Comparison of ENCODE assay signal across 8 cellular contexts in the genomic region with DNA sequence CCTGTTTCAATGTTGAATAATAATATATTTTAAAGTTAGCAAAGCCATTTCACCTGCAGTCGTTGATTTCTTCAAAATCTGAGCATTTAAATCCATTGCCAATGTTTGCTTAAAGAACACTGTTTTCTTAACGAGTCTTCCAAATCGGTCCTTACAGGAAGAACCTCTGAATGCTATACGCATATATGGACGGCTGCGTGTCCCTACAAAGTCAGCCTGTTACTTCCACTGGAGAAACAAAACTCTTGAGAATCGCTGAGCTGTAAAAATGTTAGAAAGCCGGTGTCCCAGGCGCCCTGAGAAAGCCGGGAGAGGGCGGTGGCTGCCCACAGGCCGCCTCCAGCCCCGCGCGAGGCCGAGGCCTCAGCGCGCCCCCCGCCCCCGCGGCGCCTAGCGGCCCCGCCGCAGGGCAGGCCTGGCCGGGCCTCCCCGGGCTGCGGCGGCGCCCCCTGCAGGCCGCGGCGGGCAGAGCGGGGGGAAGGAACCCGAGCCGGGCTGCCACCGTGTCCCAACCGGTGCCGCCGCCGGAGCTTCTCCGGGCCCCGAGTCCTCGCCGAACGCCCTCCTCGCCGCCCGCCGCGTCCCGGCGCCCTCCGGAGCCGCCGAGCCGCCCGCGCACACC. TPM values are rescaled to one million over a fixed set of nuclear protein-coding genes. Genes with fewer than 3 reads are reported as not detected.
DNase-seq lines count a peak whose midpoint lies in the region; ATAC-seq, FAIRE-seq and TF ChIP-seq lines count a peak whose summit lies in the region.

A gene with protein sequence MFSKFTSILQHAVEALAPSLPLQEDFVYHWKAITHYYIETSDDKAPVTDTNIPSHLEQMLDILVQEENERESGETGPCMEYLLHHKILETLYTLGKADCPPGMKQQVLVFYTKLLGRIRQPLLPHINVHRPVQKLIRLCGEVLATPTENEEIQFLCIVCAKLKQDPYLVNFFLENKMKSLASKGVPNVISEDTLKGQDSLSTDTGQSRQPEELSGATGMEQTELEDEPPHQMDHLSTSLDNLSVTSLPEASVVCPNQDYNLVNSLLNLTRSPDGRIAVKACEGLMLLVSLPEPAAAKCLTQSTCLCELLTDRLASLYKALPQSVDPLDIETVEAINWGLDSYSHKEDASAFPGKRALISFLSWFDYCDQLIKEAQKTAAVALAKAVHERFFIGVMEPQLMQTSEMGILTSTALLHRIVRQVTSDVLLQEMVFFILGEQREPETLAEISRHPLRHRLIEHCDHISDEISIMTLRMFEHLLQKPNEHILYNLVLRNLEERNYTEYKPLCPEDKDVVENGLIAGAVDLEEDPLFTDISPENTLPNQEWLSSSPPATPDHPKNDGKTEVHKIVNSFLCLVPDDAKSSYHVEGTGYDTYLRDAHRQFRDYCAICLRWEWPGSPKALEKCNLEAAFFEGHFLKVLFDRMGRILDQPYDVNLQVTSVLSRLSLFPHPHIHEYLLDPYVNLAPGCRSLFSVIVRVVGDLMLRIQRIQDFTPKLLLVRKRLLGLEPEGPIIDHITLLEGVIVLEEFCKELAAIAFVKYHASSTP (plus strand): TSS at position 488 of the 622 bp plus-strand sequence. CDS start 299 bp downstream, outside the sequence.

- H3K4me3 ChIP-seq in adrenal gland, result peak within 1 kb of the TSS; percentile 84 to 96 (median 86)
- H3K4me3 ChIP-seq in left ventricle myocardium inferior, result peak within 1 kb of the TSS; percentile 85
- H3K4me3 ChIP-seq in psoas muscle, result peak within 1 kb of the TSS; percentile 93

- peak; percentile 83 for TF ChIP-seq CTCF in GM10266 (IDR thresholded peaks at IDR 0.05; ENCODE audit: control insufficient read depth, insufficient read depth, low read depth, missing control alignments)
- TF ChIP-seq CTCF in adrenal gland (IDR thresholded peaks at IDR 0.05), result peak in 3 of 6 experiments; percentile 64 to 91 (median 77)
- TF ChIP-seq CTCF in left ventricle myocardium inferior (IDR thresholded peaks at IDR 0.05; ENCODE audit: borderline replicate concordance), result peak; percentile 73
- peak; percentile 83 for TF ChIP-seq CTCF in psoas muscle (IDR thresholded peaks at IDR 0.05)

- DNase-seq in GM10266 (ENCODE audit: extremely low spot score) (peak; percentile 92), GOT3 (lab: John Stamatoyannopoulos, UW) (peak; percentile 42), LHCN-M2 (ENCODE audit: low read depth) (peak; percentile 71), adrenal gland (peak; percentile 71 to 88 (median 75)), left ventricle myocardium inferior (peak; percentile 82), psoas muscle (peak; percentile 87 to 90), urothelium cell line (ENCODE audit: low spot score) (peak; percentile 90)

- intact Hi-C loops in T-helper 1 cell treated with Interleukin-12 subunit alpha and Interleukin-12 subunit beta and Interleukin-4 antibody, amounts not matched to agents 30 ng/mL and 1 ng/mL, for 36 hours (cut with micrococcal nuclease), result loop anchor here (1.0 to 10.0 kb wide), 9 partner anchors 10 to 1139 kb away; a partner anchor contains a TSS
- intact Hi-C loops in adrenal gland (cut with DNase I) (no loop called here), left ventricle myocardium inferior (cut with micrococcal nuclease) (loop anchor here (5.0 kb wide), 1 partner anchor 519 kb away; no protein-coding TSS in a partner anchor), psoas muscle (cut with DNase I) (loop anchor here in 1 of 2 donors (10.0 kb wide), 1 partner anchor 113 kb away; a partner anchor contains a TSS)

- FAIRE-seq in urothelium cell line (lab: Jason Lieb, UNC), result no peak

- 3 to 12% (median 5%) methylated on average over 9 to 59 of the region's 59 CpGs for WGBS in adrenal gland, 4 donors
- WGBS in psoas muscle, 3 donors, result 2 to 3% (median 2%) methylated on average over 39 to 59 of the region's 59 CpGs

- H3K27ac ChIP-seq in adrenal gland, result peak within 1 kb of the TSS; percentile 86 to 97 (median 96)
- peak within 1 kb of the TSS; percentile 97 for H3K27ac ChIP-seq in left ventricle myocardium inferior (replicated peaks)
- H3K27ac ChIP-seq in psoas muscle, result peak within 1 kb of the TSS; percentile 98

- ATAC-seq in psoas muscle, result peak; percentile 79 to 94 (median 92)

- H3K4me1 ChIP-seq in adrenal gland (replicated peaks in 1 of 2), result peaks cover 32 to 39% of the 10 kb centered on the region in 2 donors
- peaks cover 41% of the 10 kb centered on the region for H3K4me1 ChIP-seq in left ventricle myocardium inferior
- H3K4me1 ChIP-seq in psoas muscle, result peaks cover 30% of the 10 kb centered on the region

- peak; percentile 45 to 71 for TF ChIP-seq POLR2A in adrenal gland (IDR thresholded peaks at IDR 0.05)

- H3K9me3 ChIP-seq in adrenal gland (replicated peaks in 1 of 3), result no peaks in the 10 kb centered on the region
- no peaks in the 10 kb centered on the region for H3K9me3 ChIP-seq in left ventricle myocardium inferior (replicated peaks)
- no peaks in the 10 kb centered on the region for H3K9me3 ChIP-seq in psoas muscle

- H3K27me3 ChIP-seq in adrenal gland (no peaks in the 10 kb centered on the region), left ventricle myocardium inferior (ENCODE audit: low read depth) (no peaks in the 10 kb centered on the region), psoas muscle (ENCODE audit: insufficient read depth in 3 of 3, low read length in 2 of 3) (no peaks in the 10 kb centered on the region)

- H3K36me3 ChIP-seq in adrenal gland (replicated peaks in 1 of 2) (no peaks in the 10 kb centered on the region), left ventricle myocardium inferior (no peaks in the 10 kb centered on the region), psoas muscle (ENCODE audit: insufficient read depth in 1 of 2, low read depth in 1 of 2) (no peaks in the 10 kb centered on the region)

RNA-seq across cellular contexts. Expression of the gene that starts here (rescaled TPM):
- 19.1 and 19.3 TPM in 2 replicates for total RNA-seq in LHCN-M2 (2014; rRNA removed)
- 12.4 TPM for polyA plus RNA-seq in LHCN-M2 (2012)
- total RNA-seq in T-helper 1 cell treated with Interleukin-12 subunit alpha and Interleukin-12 subunit beta and Interleukin-4 antibody, amounts not matched to agents 30 ng/mL and 1 ng/mL, for 36 hours, result 31.2 and 39.0 TPM in 2 replicates
- 10 to 100 TPM; 18.0 to 39.6 (median 31.9) TPM for total RNA-seq in adrenal gland
- polyA plus RNA-seq in adrenal gland, result 10 to 100 TPM in 2 of 3 donors, 1 to 10 TPM in 1; 8.1 to 23.4 (median 10.3) TPM
- total RNA-seq in left ventricle myocardium inferior, result 26.6 TPM
- total RNA-seq in psoas muscle, result 10 to 100 TPM; 19.9 to 31.9 (median 26.0) TPM
- 10 to 100 TPM in 1 of 3 donors, 1 to 10 TPM in 2; 3.4 to 12.8 (median 6.6) TPM for polyA plus RNA-seq in psoas muscle

Comparison
In these comparisons a context has a peak if more than half of its experiments do, and no peak if none do; other contexts are left out.
1. Peak in every context shown above with its lines: DNase-seq, ATAC-seq, H3K4me3 ChIP-seq and H3K27ac ChIP-seq.
2. DNase-seq: peak in every context shown above with its lines; median percentile 92 in GM10266; 90 in urothelium cell line; 88 in psoas muscle; 82 in left ventricle myocardium inferior; 75 in adrenal gland; 71 in LHCN-M2; 42 in GOT3.
3. intact Hi-C loops: an anchor here in T-helper 1 cell treated with Interleukin-12 subunit alpha and Interleukin-12 subunit beta and Interleukin-4 antibody, amounts not matched to agents 30 ng/mL and 1 ng/mL, for 36 hours (1.0 to 10.0 kb wide) and left ventricle myocardium inferior (5.0 kb wide); none called in adrenal gland.